In genomic region chr19:47445527-47445926, GRCh38 we compare ENCODE assay signal across 12 cellular contexts. TPM values are rescaled to one million over a fixed set of nuclear protein-coding genes. Genes with fewer than 3 reads are reported as not detected.
A peak's percentile ranks its signal among the peaks of the same experiment; 100 is the strongest.
DNase-seq lines count a peak whose midpoint lies in the region; ATAC-seq lines count a peak whose summit lies in the region.
"Had no signal": no experiment of that assay in that cellular context is flagged by ENCODE, and none has a peak within 500 bp of the region (broad histone marks: within the 10 kb centered on the region; RNA-seq: fewer than 3 reads in every experiment).

No MANE protein-coding gene starts in this region.

- peaks cover 59% of the 10 kb centered on the region for H3K27me3 Mint-ChIP-seq in activated T-helper 1 cell treated with anti-CD3 and anti-CD28 coated beads, Interleukin-12 subunit alpha, Interleukin-12 subunit beta, Interleukin-2, Interleukin-4 antibody, amounts not matched to agents 30 ng/mL and 10 ng/mL and 1 ng/mL, durations not matched to agents 14 hours and 24 hours and 36 hours (ENCODE audit: insufficient read depth)
- H3K27me3 Mint-ChIP-seq in naive B cell = peaks cover 81 to 95% (median 85%) of the 10 kb centered on the region in 3 donors

- peak overlapping the region; percentile 64 for H3K4me3 Mint-ChIP-seq in activated T-helper 1 cell treated with anti-CD3 and anti-CD28 coated beads, Interleukin-12 subunit alpha, Interleukin-12 subunit beta, Interleukin-2, Interleukin-4 antibody, amounts not matched to agents 30 ng/mL and 10 ng/mL and 1 ng/mL, durations not matched to agents 14 hours and 24 hours and 36 hours
- H3K4me3 Mint-ChIP-seq in naive B cell = peak overlapping the region; percentile 33 to 90 (median 79)

- peak overlapping the region; percentile 74; the same call in 1 of the 2 replicates for H3K9ac ChIP-seq in ES-I3 (ENCODE audit: low read depth, low read length)

- H3K36me3 ChIP-seq in ES-I3 (ENCODE audit: insufficient read depth, low read length) = no peaks in the 10 kb centered on the region

- no peaks in the 10 kb centered on the region for H3K36me3 Mint-ChIP-seq in activated T-helper 1 cell treated with anti-CD3 and anti-CD28 coated beads, Interleukin-12 subunit alpha, Interleukin-12 subunit beta, Interleukin-2, Interleukin-4 antibody, amounts not matched to agents 30 ng/mL and 10 ng/mL and 1 ng/mL, durations not matched to agents 14 hours and 24 hours and 36 hours (ENCODE audit: low read depth)
- peaks cover 0 to 33% of the 10 kb centered on the region in 2 donors for H3K36me3 Mint-ChIP-seq in naive B cell

- ATAC-seq in naive B cell (ENCODE audit: low read depth in 2 of 2) (no peak), GM21447 (IDR thresholded peaks at IDR 0.05; ENCODE audit: unreplicated experiment) (no peak), HG02642 (IDR thresholded peaks at IDR 0.05; ENCODE audit: poor library complexity, unreplicated experiment) (no peak)

- H3K9me3 Mint-ChIP-seq in activated T-helper 1 cell treated with anti-CD3 and anti-CD28 coated beads, Interleukin-12 subunit alpha, Interleukin-12 subunit beta, Interleukin-2, Interleukin-4 antibody, amounts not matched to agents 30 ng/mL and 10 ng/mL and 1 ng/mL, durations not matched to agents 14 hours and 24 hours and 36 hours = no peaks in the 10 kb centered on the region
- H3K9me3 Mint-ChIP-seq in naive B cell = peaks cover 6 to 19% (median 11%) of the 10 kb centered on the region in 7 donors

- intact Hi-C loops in activated T-helper 1 cell treated with anti-CD3 and anti-CD28 coated beads, Interleukin-12 subunit alpha, Interleukin-12 subunit beta, Interleukin-2, Interleukin-4 antibody, amounts not matched to agents 30 ng/mL and 10 ng/mL and 1 ng/mL, durations not matched to agents 14 hours and 24 hours and 36 hours (cut with micrococcal nuclease) = no loop called here

- DNase-seq in DMS53 (lab: John Stamatoyannopoulos, UW) = peak; percentile 42
- DNase-seq in DMS53 treated with DMSO at 0.1 percent for 48 hours (lab: John Stamatoyannopoulos, UW; ENCODE audit: unreplicated experiment) = no peak
- no peak for DNase-seq in activated T-helper 1 cell treated with anti-CD3 and anti-CD28 coated beads, Interleukin-12 subunit alpha, Interleukin-12 subunit beta, Interleukin-2, Interleukin-4 antibody, amounts not matched to agents 30 ng/mL and 10 ng/mL and 1 ng/mL, durations not matched to agents 14 hours and 24 hours and 36 hours (ENCODE audit: low spot score)
- DNase-seq in naive B cell = no peak
- no peak for DNase-seq in Ammon's horn (ENCODE audit: low spot score)
- DNase-seq: NCI-H446 treated with DMSO at 0.1 percent for 48 hours had no signal

- H3K4me1 ChIP-seq in ES-I3 (ENCODE audit: insufficient read depth, low read length) = peaks cover 11% of the 10 kb centered on the region

- H3K27ac Mint-ChIP-seq in activated T-helper 1 cell treated with anti-CD3 and anti-CD28 coated beads, Interleukin-12 subunit alpha, Interleukin-12 subunit beta, Interleukin-2, Interleukin-4 antibody, amounts not matched to agents 30 ng/mL and 10 ng/mL and 1 ng/mL, durations not matched to agents 14 hours and 24 hours and 36 hours = peak overlapping the region; percentile 62
- peak overlapping the region in 3 of 6 donors; percentile 60 to 86 (median 63) for H3K27ac Mint-ChIP-seq in naive B cell

- no peaks in the 10 kb centered on the region for H3K9me3 ChIP-seq in ES-I3 (ENCODE audit: control insufficient read depth, insufficient read depth, low read length)

- peaks cover 44% of the 10 kb centered on the region for H3K4me1 Mint-ChIP-seq in activated T-helper 1 cell treated with anti-CD3 and anti-CD28 coated beads, Interleukin-12 subunit alpha, Interleukin-12 subunit beta, Interleukin-2, Interleukin-4 antibody, amounts not matched to agents 30 ng/mL and 10 ng/mL and 1 ng/mL, durations not matched to agents 14 hours and 24 hours and 36 hours (ENCODE audit: low read depth)
- peaks cover 31 to 43% (median 37%) of the 10 kb centered on the region in 3 donors for H3K4me1 Mint-ChIP-seq in naive B cell

RNA-seq across cellular contexts. Expression of gene SLC8A2, which starts 26.2 kb away (rescaled TPM):
- total RNA-seq in activated T-helper 1 cell treated with anti-CD3 and anti-CD28 coated beads, Interleukin-12 subunit alpha, Interleukin-12 subunit beta, Interleukin-2, Interleukin-4 antibody, amounts not matched to agents 30 ng/mL and 10 ng/mL and 1 ng/mL, durations not matched to agents 14 hours and 24 hours and 36 hours = 0.05 TPM in 1 of 2 replicates, not detected in the other
- polyA plus RNA-seq in naive B cell (ENCODE audit: low read depth in 6 of 6) = not detected
- total RNA-seq: A172, mononuclear cell had no signal
- polyA plus RNA-seq: aorta had no signal

RNA-seq across cellular contexts. Expression of gene MEIS3, which starts 26.2 kb away (rescaled TPM):
- total RNA-seq in activated T-helper 1 cell treated with anti-CD3 and anti-CD28 coated beads, Interleukin-12 subunit alpha, Interleukin-12 subunit beta, Interleukin-2, Interleukin-4 antibody, amounts not matched to agents 30 ng/mL and 10 ng/mL and 1 ng/mL, durations not matched to agents 14 hours and 24 hours and 36 hours = not detected in 2 replicates
- polyA plus RNA-seq in naive B cell (ENCODE audit: low read depth in 6 of 6) = not detected
- total RNA-seq: mononuclear cell had no signal

RNA-seq across cellular contexts. Expression of gene KPTN, which starts 38.5 kb away (rescaled TPM):
- 9.6 and 10.8 TPM in 2 replicates for total RNA-seq in activated T-helper 1 cell treated with anti-CD3 and anti-CD28 coated beads, Interleukin-12 subunit alpha, Interleukin-12 subunit beta, Interleukin-2, Interleukin-4 antibody, amounts not matched to agents 30 ng/mL and 10 ng/mL and 1 ng/mL, durations not matched to agents 14 hours and 24 hours and 36 hours
- polyA plus RNA-seq in naive B cell (ENCODE audit: low read depth in 6 of 6) = 10 to 100 TPM in 2 of 6 donors, 1 to 10 TPM in 4; 6.1 to 25.8 (median 9.3) TPM
